Comparison of ENCODE assay signal across 19 cellular contexts in genomic region chr1:235652364-235652763, GRCh38. TPM values are rescaled to one million over a fixed set of nuclear protein-coding genes. Genes with fewer than 3 reads are reported as not detected.
"Had no signal": no experiment of that assay in that cellular context is flagged by ENCODE, and none has a peak within 500 bp of the region (broad histone marks: within the 10 kb centered on the region; RNA-seq: fewer than 3 reads in every experiment).

No MANE protein-coding gene starts in this region.

- H3K27ac Mint-ChIP-seq: IgD-negative memory B cell had no signal

- DNase-seq: Kasumi-1, MM.1S, NCI-H1092 treated with DMSO at 0.1 percent for 48 hours, NCI-H1436, NCI-H187, NCI-H2029, NCI-H2081 treated with DMSO at 0.1 percent for 48 hours, NCI-H2171, NCI-H226, NCI-H446, NCI-H510A, NCI-H524 treated with DMSO at 0.1 percent for 48 hours, NCI-H69, NCI-H774, Right ventricle myocardium superior, RPMI8226, SIG-M5 had no signal

- ATAC-seq: K562 had no signal

RNA-seq across cellular contexts. Expression of gene GNG4, which starts 2.8 kb away (rescaled TPM):
- total RNA-seq: Right ventricle myocardium superior had no signal
